Comparison of ENCODE assay signal across 11 cellular contexts in the genomic region with DNA sequence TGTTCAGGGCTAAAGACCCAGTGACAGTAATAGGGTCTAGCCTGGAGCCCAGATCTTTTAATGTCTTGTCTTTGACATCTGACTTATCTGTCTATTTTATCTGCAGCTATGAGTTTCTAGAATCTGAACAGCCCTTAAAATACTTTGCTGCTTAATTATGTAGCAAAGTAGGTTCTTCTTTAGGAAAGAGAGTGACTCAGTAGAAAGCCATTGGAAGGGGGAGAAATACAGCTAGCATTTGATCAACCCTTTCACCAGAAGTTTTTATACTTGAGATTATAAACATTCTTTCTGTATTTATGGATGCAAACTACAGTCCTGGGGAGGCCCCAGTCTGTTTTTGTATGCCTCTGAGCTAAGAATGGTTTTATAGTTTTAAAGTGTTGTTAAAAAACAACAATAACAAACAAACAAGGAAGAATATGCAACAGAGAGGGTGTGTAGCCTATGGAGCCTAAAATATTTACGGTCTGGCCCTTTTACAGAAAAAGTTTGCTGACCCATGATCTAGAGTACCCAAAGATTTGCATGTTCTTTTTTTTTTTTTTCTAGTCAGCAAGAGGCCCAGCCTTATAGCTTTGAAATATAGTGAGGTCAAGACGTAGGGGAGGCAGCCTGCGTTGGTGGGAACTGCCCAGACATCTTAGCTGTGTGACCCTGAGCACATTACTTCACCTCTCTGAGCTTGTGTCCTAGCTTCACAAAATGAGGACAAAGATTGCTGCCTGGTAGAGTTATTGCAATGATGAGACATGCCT. TPM values are rescaled to one million over a fixed set of nuclear protein-coding genes. Genes with fewer than 3 reads are reported as not detected.
A peak's percentile ranks its signal among the peaks of the same experiment; 100 is the strongest.
DNase-seq lines count a peak whose midpoint lies in the region; ATAC-seq and TF ChIP-seq lines count a peak whose summit lies in the region.
"Had no signal": no experiment of that assay in that cellular context is flagged by ENCODE, and none has a peak within 500 bp of the region (broad histone marks: within the 10 kb centered on the region; RNA-seq: fewer than 3 reads in every experiment).

No MANE protein-coding gene starts in this region.

- H3K27ac ChIP-seq in lung (ENCODE audit: low read depth in 1 of 2, low read length in 1 of 2) = peak overlapping the region; percentile 65 to 79
- peak overlapping the region; percentile 97 for H3K27ac ChIP-seq in temporal lobe (ENCODE audit: low read depth, low read length)

- no peak overlapping the region for H3K4me3 ChIP-seq in lung

- H3K4me1 ChIP-seq in lung (ENCODE audit: control insufficient read depth in 2 of 2, insufficient read depth in 2 of 2, low read length in 2 of 2) = peaks cover 21 to 32% of the 10 kb centered on the region in 2 donors

- WGBS in lung, 2 donors = 74 to 82% methylated on average over 3 of the region's 3 CpGs

- ATAC-seq in lung (ENCODE audit: insufficient read depth, low FRiP score) = no peak

- H3K27ac Mint-ChIP-seq in chondrocyte (ENCODE audit: unreplicated experiment) = peak overlapping the region; percentile 99
- H3K27ac Mint-ChIP-seq: activated B cell treated with CpG ODN at 0.5 μM for 24 hours; activated naive CD4-positive, alpha-beta T cell treated with anti-CD3 and anti-CD28 coated beads, Interleukin-2, amount 50 U/mL, for 24 hours had no signal

- TF ChIP-seq CTCF in chondrocyte (IDR thresholded peaks at IDR 0.05) (no peak), lung (IDR thresholded peaks at IDR 0.05; ENCODE audit: control extremely low read depth, extremely low read depth) (no peak)

- peaks cover 97% of the 10 kb centered on the region for H3K4me1 Mint-ChIP-seq in chondrocyte (ENCODE audit: low read depth)

- no peaks in the 10 kb centered on the region for H3K9me3 Mint-ChIP-seq in chondrocyte (ENCODE audit: low read depth)
- H3K9me3 Mint-ChIP-seq: activated B cell treated with CpG ODN at 0.5 μM for 24 hours; activated naive CD4-positive, alpha-beta T cell treated with anti-CD3 and anti-CD28 coated beads, Interleukin-2, amount 50 U/mL, for 24 hours had no signal

- H3K36me3 Mint-ChIP-seq in chondrocyte (ENCODE audit: low read depth) = peaks cover 9% of the 10 kb centered on the region
- H3K36me3 Mint-ChIP-seq: activated naive CD4-positive, alpha-beta T cell treated with anti-CD3 and anti-CD28 coated beads, Interleukin-2, amount 50 U/mL, for 24 hours had no signal

- H3K4me3 Mint-ChIP-seq in chondrocyte (ENCODE audit: unreplicated experiment) = peak overlapping the region; percentile 39
- H3K4me3 Mint-ChIP-seq: activated B cell treated with CpG ODN at 0.5 μM for 24 hours; activated naive CD4-positive, alpha-beta T cell treated with anti-CD3 and anti-CD28 coated beads, Interleukin-2, amount 50 U/mL, for 24 hours had no signal

- no peaks in the 10 kb centered on the region for H3K27me3 Mint-ChIP-seq in chondrocyte (ENCODE audit: low read depth)
- H3K27me3 Mint-ChIP-seq: activated B cell treated with CpG ODN at 0.5 μM for 24 hours; activated naive CD4-positive, alpha-beta T cell treated with anti-CD3 and anti-CD28 coated beads, Interleukin-2, amount 50 U/mL, for 24 hours had no signal

- H3K36me3 ChIP-seq in lung (ENCODE audit: control insufficient read depth in 2 of 2, insufficient read depth in 2 of 2, low read length in 2 of 2) = no peaks in the 10 kb centered on the region

- H3K9me3 ChIP-seq in lung (ENCODE audit: control insufficient read depth in 2 of 2, insufficient read depth in 1 of 2, low read length in 1 of 2) = no peaks in the 10 kb centered on the region

- peak; percentile 42 for DNase-seq in NCI-H226
- no peak for DNase-seq in chondrocyte (ENCODE audit: low spot score)
- no peak for DNase-seq in lung (ENCODE audit: low spot score)
- DNase-seq in activated naive CD4-positive, alpha-beta T cell (lab: John Stamatoyannopoulos, UW) = no peak
- no peak for DNase-seq in activated T-cell treated with anti-CD3 and anti-CD28 coated beads for 4 hours
- DNase-seq in NCI-H187 treated with DMSO at 0.1 percent for 48 hours (lab: John Stamatoyannopoulos, UW) = no peak
- no peak for DNase-seq in superior temporal gyrus (ENCODE audit: extremely low spot score)
- DNase-seq: activated B cell treated with CpG ODN at 0.5 μM for 24 hours, NCI-H2029 had no signal

- H3K27me3 ChIP-seq in lung (ENCODE audit: control insufficient read depth, insufficient read depth) = no peaks in the 10 kb centered on the region

RNA-seq across cellular contexts. Expression of a gene that starts 9.7 kb away (rescaled TPM):
- total RNA-seq in chondrocyte (260 to 291 TPM (median 290 TPM) in 3 replicates), lung (100 to 1,000 TPM; 133 to 468 TPM), temporal lobe (18.2 TPM)
- polyA plus RNA-seq in lung = 100 to 1,000 TPM; 201 to 265 TPM
